8 cellular contexts compared by ENCODE assay signal in the genomic region with DNA sequence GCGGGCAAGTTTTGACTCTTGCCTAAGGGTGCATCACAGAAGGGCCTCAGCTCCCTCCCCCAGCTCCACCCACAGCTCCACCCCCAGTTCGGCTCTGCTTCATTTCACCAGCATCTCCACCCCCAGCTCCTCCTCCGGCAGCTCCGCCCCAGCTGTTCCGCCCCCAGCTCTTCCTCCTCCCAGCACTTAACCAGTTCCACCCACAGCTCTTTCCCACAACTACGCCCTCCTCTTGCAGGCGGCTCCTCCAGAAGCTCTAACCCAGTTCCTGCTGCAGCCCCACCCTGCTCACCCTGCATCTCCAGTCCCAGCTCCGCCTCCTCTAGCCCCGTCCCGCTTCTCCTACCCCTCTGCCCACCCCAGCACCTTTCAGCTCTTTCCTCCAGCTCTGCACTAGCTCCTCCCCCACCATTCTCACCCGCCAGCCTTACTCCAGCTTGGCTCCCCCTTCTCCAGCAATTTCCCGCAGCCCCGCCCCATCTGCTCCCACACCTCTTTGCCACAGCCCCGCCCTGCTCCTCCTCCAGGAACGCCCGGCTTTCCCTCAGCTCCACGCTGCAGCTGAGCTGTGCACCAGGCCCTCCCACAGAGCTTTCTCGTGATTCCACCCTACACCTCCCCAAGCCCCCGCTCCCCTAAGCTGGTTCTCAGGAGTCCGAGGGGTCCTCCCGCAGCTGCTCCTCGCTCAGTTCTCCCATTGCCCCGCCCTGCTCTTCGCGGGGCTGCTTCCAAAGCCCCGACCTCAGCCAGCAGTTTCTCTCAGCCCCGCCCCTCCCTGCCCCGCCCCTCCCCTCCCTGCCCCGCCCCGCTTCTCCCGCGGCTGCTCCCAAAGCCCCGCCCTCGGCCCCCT. TPM values are rescaled to one million over a fixed set of nuclear protein-coding genes. Genes with fewer than 3 reads are reported as not detected.
A peak's percentile ranks its signal among the peaks of the same experiment; 100 is the strongest.
DNase-seq lines count a peak whose midpoint lies in the region; ATAC-seq and TF ChIP-seq lines count a peak whose summit lies in the region.

No MANE protein-coding gene starts in this region.

- peak overlapping the region; percentile 85 for H3K4me3 Mint-ChIP-seq in activated B cell treated with CpG ODN at 0.5 μM for 24 hours

- no peaks in the 10 kb centered on the region for H3K27me3 Mint-ChIP-seq in activated B cell treated with CpG ODN at 0.5 μM for 24 hours

- H3K36me3 Mint-ChIP-seq in activated B cell treated with CpG ODN at 0.5 μM for 24 hours (ENCODE audit: low read depth), result peaks cover 5% of the 10 kb centered on the region

- ATAC-seq in GM18909 (IDR thresholded peaks at IDR 0.05; ENCODE audit: poor library complexity, unreplicated experiment) (peak; percentile 55), HG03159 (IDR thresholded peaks at IDR 0.05; ENCODE audit: unreplicated experiment) (peak; percentile 42), activated B cell treated with CpG ODN at 0.5 μM for 24 hours (ENCODE audit: low read depth) (peak; percentile 51)

- H3K4me3 ChIP-seq in AG04449 (ENCODE audit: low read depth, low read length) (peak overlapping the region; percentile 64), cardiac fibroblast (replicated peaks in 1 of 2; ENCODE audit: low read depth in 2 of 2, low read length in 2 of 2) (peak overlapping the region; percentile 49 to 56)

- H3K9me3 Mint-ChIP-seq in activated B cell treated with CpG ODN at 0.5 μM for 24 hours, result no peaks in the 10 kb centered on the region

- TF ChIP-seq CTCF in AG04449 (IDR thresholded peaks at IDR 0.05; ENCODE audit: insufficient read depth, low read length, missing control alignments), result no peak
- no peak for TF ChIP-seq CTCF in activated B cell treated with CpG ODN at 0.5 μM for 24 hours (IDR thresholded peaks at IDR 0.05)
- no peak for TF ChIP-seq CTCF in cardiac fibroblast (IDR thresholded peaks at IDR 0.05; ENCODE audit: low read depth, low read length)

- POLR2A ChIA-PET in AG04449 (lab: Yijun Ruan, JAX), result interaction anchor here (1.1 to 1.5 kb wide), 2 partner anchors 34 to 401 kb away, joined by 3 to 5 read pairs; a partner anchor contains a TSS
- POLR2A ChIA-PET in activated B cell treated with CpG ODN at 0.5 μM for 24 hours (lab: Charles Lee), result interaction anchor here (0.7 to 3.5 kb wide), 7 partner anchors 9 to 1627 kb away, joined by 3 to 68 read pairs (median 16); a partner anchor contains a TSS

- intact Hi-C loops in activated B cell treated with CpG ODN at 0.5 μM for 24 hours (cut with micrococcal nuclease), result loop anchor here (1.0 kb wide), 3 partner anchors 12 to 34 kb away; a partner anchor contains a TSS

- peaks cover 15% of the 10 kb centered on the region for H3K4me1 Mint-ChIP-seq in activated B cell treated with CpG ODN at 0.5 μM for 24 hours

- peak overlapping the region; percentile 85 for H3K27ac Mint-ChIP-seq in activated B cell treated with CpG ODN at 0.5 μM for 24 hours

- CTCF ChIA-PET in AG04449 (lab: Yijun Ruan, JAX), result interaction anchor here (0.9 to 1.0 kb wide), 3 partner anchors 11 to 399 kb away, joined by 3 read pairs; a partner anchor contains a TSS
- CTCF ChIA-PET in activated B cell treated with CpG ODN at 0.5 μM for 24 hours (lab: Charles Lee), result interaction anchor here (0.9 to 1.7 kb wide), 4 partner anchors 12 to 399 kb away, joined by 4 to 8 read pairs (median 4); a partner anchor contains a TSS

- DNase-seq in AG04449 (ENCODE audit: low read depth, low spot score) (peak; percentile 47), NCI-H226 (peak; percentile 81), activated B cell treated with CpG ODN at 0.5 μM for 24 hours (peak; percentile 75), cardiac fibroblast (ENCODE audit: low read depth in 2 of 2) (peak; percentile 94 to 97), islet precursor cell (peak; percentile 97)
- DNase-seq in stimulated activated CD4-positive, alpha-beta T cell treated with anti-CD3 and anti-CD28 coated beads, Interleukin-12 subunit alpha, Interleukin-12 subunit beta, amount 100 ng/mL, for 48 hours (ENCODE audit: low read depth in 2 of 3, low spot score in 1 of 3), result peak; percentile 60 to 69 (median 69)

RNA-seq across cellular contexts. Expression of a gene that starts 1.3 kb away (rescaled TPM):
- total RNA-seq in activated B cell treated with CpG ODN at 0.5 μM for 24 hours, result 22.8 and 29.4 TPM in 2 replicates

RNA-seq across cellular contexts. Expression of a gene that starts 10.2 kb away (rescaled TPM):
- total RNA-seq in activated B cell treated with CpG ODN at 0.5 μM for 24 hours, result not detected in 2 replicates

RNA-seq across cellular contexts. Expression of a gene that starts 34.4 kb away (rescaled TPM):
- total RNA-seq in activated B cell treated with CpG ODN at 0.5 μM for 24 hours, result 88.4 and 99.1 TPM in 2 replicates

RNA-seq across cellular contexts. Expression of a gene that starts 47.8 kb away (rescaled TPM):
- not detected in 2 replicates for total RNA-seq in activated B cell treated with CpG ODN at 0.5 μM for 24 hours

RNA-seq across cellular contexts. Expression of a gene that starts 55.6 kb away (rescaled TPM):
- 0.33 and 0.51 TPM in 2 replicates for total RNA-seq in activated B cell treated with CpG ODN at 0.5 μM for 24 hours

Comparison
In these comparisons a context has a peak if more than half of its experiments do, and no peak if none do; other contexts are left out.
1. Peak in every context shown above with its lines: DNase-seq, ATAC-seq and H3K4me3 ChIP-seq.
2. DNase-seq: peak in every context shown above with its lines; median percentile 97 in islet precursor cell; 96 in cardiac fibroblast; 81 in NCI-H226; 75 in activated B cell treated with CpG ODN at 0.5 μM for 24 hours; 69 in stimulated activated CD4-positive, alpha-beta T cell treated with anti-CD3 and anti-CD28 coated beads, Interleukin-12 subunit alpha, Interleukin-12 subunit beta, amount 100 ng/mL, for 48 hours; 47 in AG04449.